Comparison of ENCODE assay signal across 3 cellular contexts in the genomic region with DNA sequence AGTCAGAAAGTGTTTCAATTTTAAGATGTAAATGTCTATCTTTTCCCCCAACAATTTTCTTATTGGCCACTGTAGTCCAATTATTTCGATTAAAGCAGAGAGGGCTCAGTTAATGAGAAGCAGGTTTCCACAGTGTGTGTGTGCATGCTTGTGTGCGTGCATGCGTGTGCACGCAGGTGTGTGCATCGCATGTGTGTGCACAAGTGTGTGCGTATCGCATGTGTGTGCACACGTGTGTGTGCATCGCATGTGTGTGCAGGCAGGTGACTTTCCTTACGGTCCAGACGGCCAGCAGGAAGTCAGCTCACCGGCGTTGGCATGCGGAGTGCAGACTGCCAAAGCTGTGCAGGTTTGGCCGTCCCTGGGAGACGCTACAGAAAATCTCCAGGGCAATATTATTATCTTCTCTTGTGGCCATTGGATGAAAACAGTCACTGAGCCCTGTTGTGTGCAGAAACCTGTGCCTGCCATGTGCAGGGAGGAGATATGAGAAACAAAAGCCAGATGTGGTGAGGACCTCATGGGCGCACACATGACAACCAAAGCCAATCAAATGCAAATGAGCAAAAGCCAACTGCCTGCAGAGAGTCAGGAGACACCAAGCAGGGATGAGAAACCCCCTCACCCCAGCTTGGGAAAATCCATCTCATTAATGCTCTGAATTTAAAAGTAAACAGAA.
TF ChIP-seq lines count a peak whose summit lies in the region.

No MANE protein-coding gene starts in this region.

TF ChIP-seq in HepG2, 621 proteins besides CTCF, POLR2A, EP300 and RAD21:
- TF ChIP-seq, protein P1, sequence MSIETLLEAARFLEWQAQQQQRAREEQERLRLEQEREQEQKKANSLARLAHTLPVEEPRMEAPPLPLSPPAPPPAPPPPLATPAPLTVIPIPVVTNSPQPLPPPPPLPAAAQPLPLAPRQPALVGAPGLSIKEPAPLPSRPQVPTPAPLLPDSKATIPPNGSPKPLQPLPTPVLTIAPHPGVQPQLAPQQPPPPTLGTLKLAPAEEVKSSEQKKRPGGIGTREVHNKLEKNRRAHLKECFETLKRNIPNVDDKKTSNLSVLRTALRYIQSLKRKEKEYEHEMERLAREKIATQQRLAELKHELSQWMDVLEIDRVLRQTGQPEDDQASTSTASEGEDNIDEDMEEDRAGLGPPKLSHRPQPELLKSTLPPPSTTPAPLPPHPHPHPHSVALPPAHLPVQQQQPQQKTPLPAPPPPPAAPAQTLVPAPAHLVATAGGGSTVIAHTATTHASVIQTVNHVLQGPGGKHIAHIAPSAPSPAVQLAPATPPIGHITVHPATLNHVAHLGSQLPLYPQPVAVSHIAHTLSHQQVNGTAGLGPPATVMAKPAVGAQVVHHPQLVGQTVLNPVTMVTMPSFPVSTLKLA (IDR thresholded peaks at IDR 0.05) = peak; percentile 80
- TF ChIP-seq, protein P2, sequence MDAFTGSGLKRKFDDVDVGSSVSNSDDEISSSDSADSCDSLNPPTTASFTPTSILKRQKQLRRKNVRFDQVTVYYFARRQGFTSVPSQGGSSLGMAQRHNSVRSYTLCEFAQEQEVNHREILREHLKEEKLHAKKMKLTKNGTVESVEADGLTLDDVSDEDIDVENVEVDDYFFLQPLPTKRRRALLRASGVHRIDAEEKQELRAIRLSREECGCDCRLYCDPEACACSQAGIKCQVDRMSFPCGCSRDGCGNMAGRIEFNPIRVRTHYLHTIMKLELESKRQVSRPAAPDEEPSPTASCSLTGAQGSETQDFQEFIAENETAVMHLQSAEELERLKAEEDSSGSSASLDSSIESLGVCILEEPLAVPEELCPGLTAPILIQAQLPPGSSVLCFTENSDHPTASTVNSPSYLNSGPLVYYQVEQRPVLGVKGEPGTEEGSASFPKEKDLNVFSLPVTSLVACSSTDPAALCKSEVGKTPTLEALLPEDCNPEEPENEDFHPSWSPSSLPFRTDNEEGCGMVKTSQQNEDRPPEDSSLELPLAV (CRISPR knock-in tag; conservative IDR thresholded peaks at IDR 0.05; ENCODE audit: low read depth) = no peak

TF ChIP-seq in H1, 55 proteins besides CTCF, POLR2A, EP300 and RAD21:
- no peak for TF ChIP-seq RBBP5 (IDR thresholded peaks at IDR 0.05; ENCODE audit: borderline replicate concordance, low read depth, low read length)
- TF ChIP-seq KDM1A (IDR thresholded peaks at IDR 0.05; ENCODE audit: borderline replicate concordance, low read length) = peak; percentile 54; the same call in 1 of the 2 replicates
- TF ChIP-seq, protein P3, sequence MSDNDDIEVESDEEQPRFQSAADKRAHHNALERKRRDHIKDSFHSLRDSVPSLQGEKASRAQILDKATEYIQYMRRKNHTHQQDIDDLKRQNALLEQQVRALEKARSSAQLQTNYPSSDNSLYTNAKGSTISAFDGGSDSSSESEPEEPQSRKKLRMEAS (IDR thresholded peaks at IDR 0.05) = peak; percentile 53; the same call in 1 of the 2 replicates

TF ChIP-seq in neural cell, 6 proteins besides CTCF, POLR2A, EP300 and RAD21:
- TF ChIP-seq SMC3 (conservative IDR thresholded peaks at IDR 0.05; ENCODE audit: poor library complexity) = no peak
